ENCODE assay signal across 8 cellular contexts in the genomic region with DNA sequence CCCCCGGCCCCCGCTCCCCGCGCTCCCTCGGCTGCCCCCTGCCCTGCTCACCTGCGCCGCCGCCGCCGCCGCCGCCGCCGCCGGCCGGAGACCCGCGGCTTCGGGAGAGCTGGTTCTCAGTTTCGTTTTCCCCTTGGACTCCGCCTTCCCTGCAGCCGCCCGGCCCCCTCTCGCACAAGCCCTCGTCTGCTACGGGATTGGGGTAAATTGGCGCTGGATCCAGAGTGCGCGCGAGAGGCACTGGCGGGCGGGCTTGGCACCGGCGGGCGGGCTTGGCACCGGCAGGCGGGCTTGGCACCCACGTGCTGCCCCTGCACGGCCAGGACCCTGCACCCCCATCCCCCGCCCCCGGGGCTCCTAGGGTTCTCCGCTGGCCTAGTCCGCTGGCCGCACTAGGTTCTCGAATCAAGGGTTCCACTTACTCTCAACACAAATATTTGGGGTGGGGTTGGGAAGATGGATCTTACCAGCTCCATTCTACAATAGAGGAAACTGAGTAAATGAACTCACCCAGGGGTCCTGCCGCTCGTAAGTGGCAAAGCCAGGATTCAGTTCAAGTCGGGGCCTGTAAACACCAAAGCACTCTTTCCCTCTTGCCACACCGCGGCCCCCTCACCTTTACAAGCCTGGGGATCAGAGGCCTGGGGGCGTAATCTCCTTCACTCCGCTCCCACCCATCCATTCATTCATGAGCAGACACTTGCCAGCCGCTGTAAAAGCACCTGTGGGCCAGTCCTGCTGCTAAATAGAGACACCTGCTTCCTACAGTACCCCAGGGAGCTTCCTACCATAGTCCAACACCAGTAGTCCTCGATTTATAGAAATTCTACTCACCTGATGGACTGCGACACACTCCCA. TPM values are rescaled to one million over a fixed set of nuclear protein-coding genes. Genes with fewer than 3 reads are reported as not detected.
DNase-seq lines count a peak whose midpoint lies in the region; ATAC-seq and TF ChIP-seq lines count a peak whose summit lies in the region.

A gene (minus strand): TSS at position 124 of the 858 bp plus-strand sequence. CDS start 9,174 bp downstream, outside the sequence.

- peak within 1 kb of the TSS; percentile 86 for H3K4me3 ChIP-seq in choroid plexus epithelial cell (ENCODE audit: low read depth, low read length)

- ATAC-seq in HG03378 (IDR thresholded peaks at IDR 0.05; ENCODE audit: unreplicated experiment), result peak; percentile 76

- peak; percentile 83 for DNase-seq in Ammon's horn (ENCODE audit: low spot score)
- peak; percentile 80 for DNase-seq in NCI-H460 (ENCODE audit: extremely low read depth, low read depth)
- peak; percentile 35 to 68 for DNase-seq in activated CD4-positive, alpha-beta T cell treated with anti-CD3 and anti-CD28 coated beads for 24 hours (ENCODE audit: low read depth in 2 of 2)
- DNase-seq in choroid plexus epithelial cell (ENCODE audit: low read depth), result peak; percentile 86
- peak; percentile 81 for DNase-seq in kidney glomerular epithelial cell (lab: John Stamatoyannopoulos, UW)
- peak; percentile 70 to 75 for DNase-seq in stimulated activated CD4-positive, alpha-beta T cell treated with anti-CD3 and anti-CD28 coated beads, Interleukin-15, amount 100 ng/mL, for 48 hours (ENCODE audit: low read depth in 2 of 2)

- TF ChIP-seq CTCF in choroid plexus epithelial cell (conservative IDR thresholded peaks at IDR 0.05; ENCODE audit: low read depth, low read length), result no peak

- peak; percentile 65 for TF ChIP-seq POLR2A in GM19193 (IDR thresholded peaks at IDR 0.05; ENCODE audit: extremely low read depth, insufficient read depth, insufficient read length)

RNA-seq across cellular contexts. Expression of the gene that starts here (rescaled TPM):
- 28.4 and 31.8 TPM in 2 replicates for total RNA-seq in NCI-H460 (2014; rRNA removed; shearing (Covaris generic))
- 15.2 and 27.1 TPM in 2 replicates for polyA plus RNA-seq in NCI-H460 (2014; cell fraction: nucleus; rRNA removed)

Comparison
In these comparisons a context has a peak if more than half of its experiments do, and no peak if none do; other contexts are left out.
1. Peak in every context shown above with its lines: DNase-seq, ATAC-seq and H3K4me3 ChIP-seq.